23 cellular contexts compared by ENCODE assay signal in the genomic region with DNA sequence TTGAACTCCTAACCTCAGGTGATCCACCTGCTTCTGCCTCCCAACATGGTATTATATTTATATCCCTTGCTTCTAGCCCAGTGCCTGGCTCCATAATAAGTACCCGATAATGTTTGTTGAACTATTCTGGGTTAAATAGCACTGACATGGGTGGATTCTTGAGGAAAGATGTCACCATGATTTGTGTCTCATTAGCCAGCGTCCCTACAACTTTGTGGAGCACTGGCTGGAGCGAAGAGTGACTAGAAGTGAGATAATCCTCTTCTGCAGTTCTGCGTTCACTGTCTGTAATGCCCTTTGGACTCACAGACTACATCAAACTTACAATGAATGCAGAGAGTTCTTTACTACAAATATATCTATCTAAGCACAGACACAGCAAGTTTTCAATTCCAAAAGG.
"Had no signal": no experiment of that assay in that cellular context is flagged by ENCODE, and none has a peak within 500 bp of the region (broad histone marks: within the 10 kb centered on the region; RNA-seq: fewer than 3 reads in every experiment).

No MANE protein-coding gene starts in this region.

- H3K36me3 Mint-ChIP-seq: activated naive CD4-positive, alpha-beta T cell treated with anti-CD3 and anti-CD28 coated beads, Interleukin-2, amount 50 U/mL, for 72 hours had no signal

- H3K4me3 Mint-ChIP-seq: activated T-helper 17 cell treated with anti-CD3 and anti-CD28 coated beads, Interleukin-2, amount 50 U/mL, for 72 hours; central memory CD8-positive, alpha-beta T cell; nephron; stimulated activated naive CD8-positive, alpha-beta T cell treated with anti-CD3 and anti-CD28 coated beads, Interleukin-15, amount 100 ng/mL, for 72 hours had no signal

- H3K27ac ChIP-seq: esophagus muscularis mucosa, gastrocnemius medialis, neutrophil, pancreas, psoas muscle, right atrium auricular region, tibial nerve had no signal

- H3K9me3 ChIP-seq: esophagus muscularis mucosa, gastrocnemius medialis, neutrophil, pancreas, psoas muscle, right atrium auricular region, tibial nerve had no signal

- H3K36me3 ChIP-seq: brain microvascular endothelial cell, esophagus muscularis mucosa, gastrocnemius medialis, neutrophil, pancreas, right atrium auricular region, tibial nerve had no signal

- H3K27ac Mint-ChIP-seq: activated naive CD4-positive, alpha-beta T cell treated with anti-CD3 and anti-CD28 coated beads, Interleukin-2, amount 50 U/mL, for 72 hours; activated T-helper 17 cell treated with anti-CD3 and anti-CD28 coated beads, Interleukin-2, amount 50 U/mL, for 72 hours; stimulated activated naive CD8-positive, alpha-beta T cell treated with anti-CD3 and anti-CD28 coated beads, Interleukin-15, amount 100 ng/mL, for 72 hours had no signal

- H3K4me1 ChIP-seq: esophagus muscularis mucosa, gastrocnemius medialis, pancreas, psoas muscle, right atrium auricular region, tibial nerve had no signal

- H3K4me1 Mint-ChIP-seq: activated T-helper 17 cell treated with anti-CD3 and anti-CD28 coated beads, Interleukin-2, amount 50 U/mL, for 72 hours; central memory CD8-positive, alpha-beta T cell; stimulated activated naive CD8-positive, alpha-beta T cell treated with anti-CD3 and anti-CD28 coated beads, Interleukin-15, amount 100 ng/mL, for 72 hours had no signal

- DNase-seq: activated CD4-positive, alpha-beta T cell treated with anti-CD3 and anti-CD28 coated beads, Interleukin-2, amount 50 U/mL, for 1 hour; activated T-cell treated with anti-CD3 and anti-CD28 coated beads, Interleukin-2, amount 50 U/mL, for 1 hour; aorta; brain microvascular endothelial cell; effector memory CD4-positive, alpha-beta T cell; gastrocnemius medialis; hypothalamus; left ventricle myocardium superior; mammary epithelial cell; pancreas; psoas muscle; stimulated activated CD4-positive, alpha-beta T cell treated with anti-CD3 and anti-CD28 coated beads, Interleukin-1b, Interleukin-23, amount 100 ng/mL, for 48 hours; stimulated activated naive CD8-positive, alpha-beta T cell treated with anti-CD3 and anti-CD28 coated beads, Interleukin-15, amount 100 ng/mL, for 72 hours; T-helper 2 cell had no signal

- H3K27me3 ChIP-seq: brain microvascular endothelial cell, esophagus muscularis mucosa, gastrocnemius medialis, neutrophil, pancreas, right atrium auricular region, tibial nerve had no signal

- H3K9me3 Mint-ChIP-seq: activated naive CD4-positive, alpha-beta T cell treated with anti-CD3 and anti-CD28 coated beads, Interleukin-2, amount 50 U/mL, for 72 hours; activated T-helper 17 cell treated with anti-CD3 and anti-CD28 coated beads, Interleukin-2, amount 50 U/mL, for 72 hours; central memory CD8-positive, alpha-beta T cell; nephron; stimulated activated naive CD8-positive, alpha-beta T cell treated with anti-CD3 and anti-CD28 coated beads, Interleukin-15, amount 100 ng/mL, for 72 hours had no signal

- ATAC-seq: activated CD4-positive, CD25-positive, alpha-beta regulatory T cell treated with anti-CD3 and anti-CD28 coated beads, Interleukin-2, amount 50 U/mL, for 24 hours; activated naive CD4-positive, alpha-beta T cell treated with anti-CD3 and anti-CD28 coated beads, Interleukin-2, amount 50 U/mL, for 72 hours; activated T-helper 17 cell treated with anti-CD3 and anti-CD28 coated beads, Interleukin-2, amount 50 U/mL, for 72 hours; gastrocnemius medialis; left ventricle myocardium superior; pancreas; psoas muscle; stimulated activated naive CD8-positive, alpha-beta T cell treated with anti-CD3 and anti-CD28 coated beads, Interleukin-15, amount 100 ng/mL, for 72 hours had no signal

- H3K4me3 ChIP-seq: esophagus muscularis mucosa, gastrocnemius medialis, pancreas, psoas muscle, right atrium auricular region, tibial nerve had no signal
